25 cellular contexts compared by ENCODE assay signal in the genomic region with DNA sequence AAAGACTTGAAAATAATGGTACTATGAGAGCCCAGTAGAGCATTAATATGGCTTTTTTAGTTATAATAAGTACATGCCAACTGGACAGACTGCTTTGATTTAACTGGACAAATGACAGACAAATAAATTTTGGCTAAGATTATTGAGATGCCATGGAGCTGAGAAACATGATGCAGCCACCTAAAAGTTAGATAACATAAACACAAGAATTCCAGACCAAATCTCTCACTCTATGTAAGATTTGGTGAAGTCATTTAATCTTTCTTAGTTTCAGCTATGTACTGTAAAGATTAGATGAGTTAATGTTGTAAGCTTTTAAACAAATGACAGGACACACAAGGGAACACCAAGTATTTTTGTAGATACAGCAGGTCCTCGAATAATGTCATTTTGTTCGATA.
A peak's percentile ranks its signal among the peaks of the same experiment; 100 is the strongest.
DNase-seq lines count a peak whose midpoint lies in the region; ATAC-seq, FAIRE-seq and TF ChIP-seq lines count a peak whose summit lies in the region.
"Had no signal": no experiment of that assay in that cellular context is flagged by ENCODE, and none has a peak within 500 bp of the region (broad histone marks: within the 10 kb centered on the region; RNA-seq: fewer than 3 reads in every experiment).

No MANE protein-coding gene starts in this region.

- no peaks in the 10 kb centered on the region for H3K9me3 ChIP-seq in psoas muscle
- H3K9me3 ChIP-seq: MG63 had no signal

- no peaks in the 10 kb centered on the region for H3K36me3 ChIP-seq in psoas muscle (ENCODE audit: insufficient read depth in 1 of 2, low read depth in 1 of 2)
- H3K36me3 ChIP-seq: BLaER1 treated with 17β-estradiol and CSF1 and Interleukin-3, amounts not matched to agents 10 nM and 100 nM; MG63 had no signal

- TF ChIP-seq CTCF in D721Med (IDR thresholded peaks at IDR 0.05; ENCODE audit: insufficient read depth, missing control alignments) (no peak), psoas muscle (IDR thresholded peaks at IDR 0.05) (no peak)

- H3K36me3 Mint-ChIP-seq in activated T-helper 1 cell treated with anti-CD3 and anti-CD28 coated beads, Interleukin-12 subunit alpha, Interleukin-12 subunit beta, Interleukin-2, Interleukin-4 antibody, amounts not matched to agents 30 ng/mL and 10 ng/mL and 1 ng/mL, durations not matched to agents 14 hours and 24 hours and 36 hours (ENCODE audit: low read depth) = no peaks in the 10 kb centered on the region
- H3K36me3 Mint-ChIP-seq: CD8-positive, alpha-beta T cell had no signal

- H3K27me3 ChIP-seq in psoas muscle (ENCODE audit: insufficient read depth in 3 of 3, low read length in 2 of 3) = no peaks in the 10 kb centered on the region
- H3K27me3 ChIP-seq: BLaER1 treated with 17β-estradiol and CSF1 and Interleukin-3, amounts not matched to agents 10 nM and 100 nM; MG63 had no signal

- H3K4me1 ChIP-seq in psoas muscle = no peaks in the 10 kb centered on the region
- H3K4me1 ChIP-seq: BLaER1 treated with 17β-estradiol and CSF1 and Interleukin-3, amounts not matched to agents 10 nM and 100 nM had no signal

- no peak overlapping the region for H3K4me3 Mint-ChIP-seq in activated T-helper 1 cell treated with anti-CD3 and anti-CD28 coated beads, Interleukin-12 subunit alpha, Interleukin-12 subunit beta, Interleukin-2, Interleukin-4 antibody, amounts not matched to agents 30 ng/mL and 10 ng/mL and 1 ng/mL, durations not matched to agents 14 hours and 24 hours and 36 hours
- H3K4me3 Mint-ChIP-seq: CD8-positive, alpha-beta T cell; H9; IgD-negative memory B cell had no signal

- H3K4me1 Mint-ChIP-seq in activated T-helper 1 cell treated with anti-CD3 and anti-CD28 coated beads, Interleukin-12 subunit alpha, Interleukin-12 subunit beta, Interleukin-2, Interleukin-4 antibody, amounts not matched to agents 30 ng/mL and 10 ng/mL and 1 ng/mL, durations not matched to agents 14 hours and 24 hours and 36 hours (ENCODE audit: low read depth) = no peaks in the 10 kb centered on the region
- H3K4me1 Mint-ChIP-seq: IgD-negative memory B cell had no signal

- H3K27ac Mint-ChIP-seq in activated T-helper 1 cell treated with anti-CD3 and anti-CD28 coated beads, Interleukin-12 subunit alpha, Interleukin-12 subunit beta, Interleukin-2, Interleukin-4 antibody, amounts not matched to agents 30 ng/mL and 10 ng/mL and 1 ng/mL, durations not matched to agents 14 hours and 24 hours and 36 hours = no peak overlapping the region
- H3K27ac Mint-ChIP-seq: CD8-positive, alpha-beta T cell; IgD-negative memory B cell had no signal

- H3K27ac ChIP-seq in psoas muscle = peak overlapping the region; percentile 0
- H3K27ac ChIP-seq: BLaER1 treated with 17β-estradiol and CSF1 and Interleukin-3, amounts not matched to agents 10 nM and 100 nM; HL-60; SK-N-MC had no signal

- H3K4me3 ChIP-seq in psoas muscle = no peak overlapping the region
- H3K4me3 ChIP-seq: BLaER1 treated with 17β-estradiol and CSF1 and Interleukin-3, amounts not matched to agents 10 nM and 100 nM; MG63; SK-N-MC had no signal

- no peaks in the 10 kb centered on the region for H3K27me3 Mint-ChIP-seq in activated T-helper 1 cell treated with anti-CD3 and anti-CD28 coated beads, Interleukin-12 subunit alpha, Interleukin-12 subunit beta, Interleukin-2, Interleukin-4 antibody, amounts not matched to agents 30 ng/mL and 10 ng/mL and 1 ng/mL, durations not matched to agents 14 hours and 24 hours and 36 hours (ENCODE audit: insufficient read depth)
- H3K27me3 Mint-ChIP-seq: IgD-negative memory B cell had no signal

- peaks cover 7% of the 10 kb centered on the region for H3K9me3 Mint-ChIP-seq in activated T-helper 1 cell treated with anti-CD3 and anti-CD28 coated beads, Interleukin-12 subunit alpha, Interleukin-12 subunit beta, Interleukin-2, Interleukin-4 antibody, amounts not matched to agents 30 ng/mL and 10 ng/mL and 1 ng/mL, durations not matched to agents 14 hours and 24 hours and 36 hours
- H3K9me3 Mint-ChIP-seq: H9 had no signal

- intact Hi-C loops in psoas muscle (cut with DNase I) = no loop called here
- intact Hi-C loops in activated T-helper 1 cell treated with anti-CD3 and anti-CD28 coated beads, Interleukin-12 subunit alpha, Interleukin-12 subunit beta, Interleukin-2, Interleukin-4 antibody, amounts not matched to agents 30 ng/mL and 10 ng/mL and 1 ng/mL, durations not matched to agents 14 hours and 24 hours and 36 hours (cut with micrococcal nuclease) = no loop called here

- FAIRE-seq in D721Med (lab: Jason Lieb, UNC) = peak; percentile 58
- FAIRE-seq: A204.1, HTR-8/SVneo had no signal

- ATAC-seq in psoas muscle = no peak
- ATAC-seq in GM21367 (IDR thresholded peaks at IDR 0.05; ENCODE audit: unreplicated experiment) = no peak
- ATAC-seq: CD8-positive, alpha-beta T cell had no signal

- 93 to 97% (median 93%) methylated on average over 2 of the region's 2 CpGs for WGBS in psoas muscle, 3 donors

- no peak for DNase-seq in D721Med (ENCODE audit: insufficient read length, low spot score)
- peak; percentile 4 for DNase-seq in NCI-H226
- peak; percentile 50 for DNase-seq in dedifferentiated amniotic fluid mesenchymal stem cell (ENCODE audit: extremely low spot score)
- no peak for DNase-seq in psoas muscle
- no peak for DNase-seq in DMS114 treated with DMSO at 0.1 percent for 48 hours (lab: John Stamatoyannopoulos, UW; ENCODE audit: unreplicated experiment)
- DNase-seq in activated T-helper 1 cell treated with anti-CD3 and anti-CD28 coated beads, Interleukin-12 subunit alpha, Interleukin-12 subunit beta, Interleukin-2, Interleukin-4 antibody, amounts not matched to agents 30 ng/mL and 10 ng/mL and 1 ng/mL, durations not matched to agents 14 hours and 24 hours and 36 hours (ENCODE audit: low spot score) = no peak
- DNase-seq: Calu3; CD8-positive, alpha-beta T cell; H9; Karpas-422; MG63; NCI-H1048; NCI-H1436 treated with DMSO at 0.1 percent for 48 hours; NCI-H2029 treated with DMSO at 0.1 percent for 48 hours; NCI-H2171 treated with DMSO at 0.1 percent for 48 hours; NCI-H748 treated with DMSO at 0.1 percent for 48 hours; OCI-M1; Right ventricle myocardium superior had no signal

Comparison
In these comparisons a context has a peak if more than half of its experiments do, and no peak if none do; other contexts are left out.
1. DNase-seq: peak in NCI-H226 (single experiment) and dedifferentiated amniotic fluid mesenchymal stem cell (single experiment); none in D721Med (single experiment), psoas muscle (0 of 2), DMS114 treated with DMSO at 0.1 percent for 48 hours (single experiment) and activated T-helper 1 cell treated with anti-CD3 and anti-CD28 coated beads, Interleukin-12 subunit alpha, Interleukin-12 subunit beta, Interleukin-2, Interleukin-4 antibody, amounts not matched to agents 30 ng/mL and 10 ng/mL and 1 ng/mL, durations not matched to agents 14 hours and 24 hours and 36 hours (single experiment).